Comparison of ENCODE assay signal across 25 cellular contexts in the genomic region with DNA sequence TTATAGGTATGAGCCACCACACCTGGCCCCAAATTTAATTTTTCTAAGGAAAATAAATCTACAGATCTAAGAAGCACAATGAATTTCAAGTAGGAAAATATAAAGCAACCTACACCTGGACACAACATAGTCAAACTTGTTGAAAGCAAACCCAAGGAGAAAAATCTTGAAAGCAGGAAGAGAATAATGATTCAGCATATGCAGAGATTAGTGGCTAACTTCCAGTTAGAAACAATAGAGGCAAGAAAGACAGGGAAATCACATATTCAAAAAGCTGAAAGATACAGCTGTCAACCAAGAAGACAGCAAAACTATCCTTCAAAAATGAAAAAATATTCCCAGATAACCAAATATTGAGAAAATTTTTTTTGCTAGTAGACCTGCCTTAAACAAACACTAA. TPM values are rescaled to one million over a fixed set of nuclear protein-coding genes. Genes with fewer than 3 reads are reported as not detected.
DNase-seq lines count a peak whose midpoint lies in the region; ATAC-seq, FAIRE-seq and TF ChIP-seq lines count a peak whose summit lies in the region.
"Had no signal": no experiment of that assay in that cellular context is flagged by ENCODE, and none has a peak within 500 bp of the region (broad histone marks: within the 10 kb centered on the region; RNA-seq: fewer than 3 reads in every experiment).

No MANE protein-coding gene starts in this region.

- no peak for DNase-seq in GM12892 (ENCODE audit: insufficient read length)
- no peak for DNase-seq in GM23338 (ENCODE audit: low spot score)
- no peak for DNase-seq in WTC11 (ENCODE audit: low spot score)
- no peak for DNase-seq in neural progenitor cell (ENCODE audit: low spot score)
- DNase-seq in urothelium cell line (ENCODE audit: low spot score), result no peak
- no peak for DNase-seq in psoas muscle
- DNase-seq in natural killer cell treated with Interleukin-12 subunit alpha and Interleukin-12 subunit beta and Interleukin-15 and Interleukin-18, amount 100 ng/mL, for 72 hours (ENCODE audit: low spot score), result no peak
- DNase-seq: AML-193; CD4-positive, alpha-beta T cell; COR-L47; DMS79; EL; GDM1; Kasumi-1; MV-4-11; NCI-H1105; NCI-H1436 treated with DMSO at 0.1 percent for 48 hours; NCI-H187 treated with DMSO at 0.1 percent for 48 hours; NCI-H524; NCI-H774; SK-N-SH had no signal

- H3K4me1 Mint-ChIP-seq in GM23338 (peaks cover 10% of the 10 kb centered on the region; the same call in 2 of the 3 replicates), WTC11 (peaks cover 9% of the 10 kb centered on the region), neural progenitor cell (no peaks in the 10 kb centered on the region)
- peaks cover 5 to 9% of the 10 kb centered on the region in 2 donors for H3K4me1 Mint-ChIP-seq in natural killer cell treated with Interleukin-12 subunit alpha and Interleukin-12 subunit beta and Interleukin-15 and Interleukin-18, amount 100 ng/mL, for 72 hours (ENCODE audit: low read depth in 2 of 2)

- H4K20me1 ChIP-seq in GM23338 (replicated peaks; ENCODE audit: insufficient read depth) (no peaks in the 10 kb centered on the region), neural progenitor cell (ENCODE audit: low read depth) (peaks cover 4% of the 10 kb centered on the region)

- H3K4me2 ChIP-seq in GM23338 (no peak overlapping the region), neural progenitor cell (no peak overlapping the region)
- H3K4me2 ChIP-seq: A549; BLaER1 treated with 17β-estradiol and CSF1 and Interleukin-3, amounts not matched to agents 10 nM and 100 nM; SK-N-SH had no signal

- H3K27ac ChIP-seq in GM23338 (ENCODE audit: low read depth) (no peak overlapping the region; the same call in 1 of the 2 replicates), neural progenitor cell (peak overlapping the region; percentile 56), psoas muscle (no peak overlapping the region)
- H3K27ac ChIP-seq: A549; BLaER1 treated with 17β-estradiol and CSF1 and Interleukin-3, amounts not matched to agents 10 nM and 100 nM had no signal

- H3K36me3 ChIP-seq in GM23338 (ENCODE audit: insufficient read depth) (no peaks in the 10 kb centered on the region), neural progenitor cell (peaks cover 4% of the 10 kb centered on the region), psoas muscle (ENCODE audit: insufficient read depth in 1 of 2, low read depth in 1 of 2) (peaks cover 0 to 22% of the 10 kb centered on the region in 2 donors)

- H2AFZ ChIP-seq in GM23338 (no peak overlapping the region), neural progenitor cell (replicated peaks) (no peak overlapping the region)

- no peaks in the 10 kb centered on the region for H3K36me3 Mint-ChIP-seq in GM23338 (ENCODE audit: low read depth)
- peaks cover 3% of the 10 kb centered on the region; the same call in 1 of the 2 replicates for H3K36me3 Mint-ChIP-seq in WTC11
- peaks cover 40% of the 10 kb centered on the region for H3K36me3 Mint-ChIP-seq in neural progenitor cell
- H3K36me3 Mint-ChIP-seq in natural killer cell treated with Interleukin-12 subunit alpha and Interleukin-12 subunit beta and Interleukin-15 and Interleukin-18, amount 100 ng/mL, for 72 hours, result peaks cover 14% of the 10 kb centered on the region

- CTCF ChIA-PET in WTC11 (lab: Charles Lee), result no interaction called here

- H3K4me1 ChIP-seq in GM23338 (ENCODE audit: insufficient read depth) (no peaks in the 10 kb centered on the region), neural progenitor cell (peaks cover 5% of the 10 kb centered on the region), psoas muscle (peaks cover 8% of the 10 kb centered on the region)
- H3K4me1 ChIP-seq: A549 had no signal

- TF ChIP-seq CTCF in GM23338 (conservative IDR thresholded peaks at IDR 0.05; ENCODE audit: low read depth in 2 of 2) (no peak), WTC11 (IDR thresholded peaks at IDR 0.05) (no peak), neural progenitor cell (IDR thresholded peaks at IDR 0.05) (no peak), psoas muscle (IDR thresholded peaks at IDR 0.05) (no peak)

- H3K79me2 ChIP-seq in GM23338 (replicated peaks; ENCODE audit: insufficient read depth) (peaks cover 2% of the 10 kb centered on the region; the same call in 1 of the 2 replicates), neural progenitor cell (ENCODE audit: low read depth) (peaks cover 40% of the 10 kb centered on the region)

- H3K27me3 Mint-ChIP-seq in GM23338 (ENCODE audit: insufficient read depth, low read depth, poor library complexity) (no peaks in the 10 kb centered on the region), WTC11 (ENCODE audit: low read depth) (no peaks in the 10 kb centered on the region), neural progenitor cell (ENCODE audit: insufficient read depth, low read depth) (no peaks in the 10 kb centered on the region)
- H3K27me3 Mint-ChIP-seq in natural killer cell treated with Interleukin-12 subunit alpha and Interleukin-12 subunit beta and Interleukin-15 and Interleukin-18, amount 100 ng/mL, for 72 hours, result no peaks in the 10 kb centered on the region
- H3K27me3 Mint-ChIP-seq: CD4-positive, alpha-beta T cell had no signal

- H3K27ac Mint-ChIP-seq in GM23338 (peak overlapping the region; percentile 66), WTC11 (peak overlapping the region; percentile 39), neural progenitor cell (no peak overlapping the region)
- H3K27ac Mint-ChIP-seq in natural killer cell treated with Interleukin-12 subunit alpha and Interleukin-12 subunit beta and Interleukin-15 and Interleukin-18, amount 100 ng/mL, for 72 hours, result peak overlapping the region in 1 of 2 donors; percentile 33
- H3K27ac Mint-ChIP-seq: CD4-positive, alpha-beta T cell had no signal

- no peak for TF ChIP-seq POLR2A in GM12892 (IDR thresholded peaks at IDR 0.05; ENCODE audit: low read depth, low read length)

- FAIRE-seq in GM12892 (lab: Jason Lieb, UNC) (peak; percentile 56), urothelium cell line (lab: Jason Lieb, UNC) (no peak)
- FAIRE-seq: A549, GM12878, K562 had no signal

- H3K9me2 ChIP-seq in GM23338 (ENCODE audit: insufficient read depth), result no peaks in the 10 kb centered on the region
- H3K9me2 ChIP-seq: SK-N-SH had no signal

- ATAC-seq in GM23338, result no peak
- ATAC-seq in WTC11, result no peak
- no peak for ATAC-seq in psoas muscle
- ATAC-seq in natural killer cell treated with Interleukin-12 subunit alpha and Interleukin-12 subunit beta and Interleukin-15 and Interleukin-18, amount 100 ng/mL, for 72 hours, result no peak
- ATAC-seq: A549, GM12878, K562 had no signal

- H3K27me3 ChIP-seq in GM23338 (ENCODE audit: insufficient read depth) (no peaks in the 10 kb centered on the region), neural progenitor cell (no peaks in the 10 kb centered on the region), psoas muscle (ENCODE audit: insufficient read depth in 3 of 3, low read length in 2 of 3) (no peaks in the 10 kb centered on the region)
- H3K27me3 ChIP-seq: BLaER1 treated with 17β-estradiol and CSF1 and Interleukin-3, amounts not matched to agents 10 nM and 100 nM had no signal

- H3K9me3 ChIP-seq in neural progenitor cell (ENCODE audit: low read depth), result no peaks in the 10 kb centered on the region
- peaks cover 4% of the 10 kb centered on the region for H3K9me3 ChIP-seq in psoas muscle
- H3K9me3 ChIP-seq: A549 had no signal

- H3K9me3 Mint-ChIP-seq in GM23338 (no peaks in the 10 kb centered on the region), WTC11 (no peaks in the 10 kb centered on the region), neural progenitor cell (peaks cover 7% of the 10 kb centered on the region)
- peaks cover 4% of the 10 kb centered on the region for H3K9me3 Mint-ChIP-seq in natural killer cell treated with Interleukin-12 subunit alpha and Interleukin-12 subunit beta and Interleukin-15 and Interleukin-18, amount 100 ng/mL, for 72 hours

- H3K4me3 ChIP-seq in GM23338, result no peak overlapping the region
- no peak overlapping the region for H3K4me3 ChIP-seq in neural progenitor cell
- no peak overlapping the region for H3K4me3 ChIP-seq in psoas muscle
- H3K4me3 ChIP-seq: A549; BLaER1 treated with 17β-estradiol and CSF1 and Interleukin-3, amounts not matched to agents 10 nM and 100 nM; GM12878; K562 had no signal

- H3K4me3 Mint-ChIP-seq in GM23338, result no peak overlapping the region
- H3K4me3 Mint-ChIP-seq in WTC11, result no peak overlapping the region; the same call in 1 of the 2 replicates
- H3K4me3 Mint-ChIP-seq in neural progenitor cell, result no peak overlapping the region
- no peak overlapping the region for H3K4me3 Mint-ChIP-seq in natural killer cell treated with Interleukin-12 subunit alpha and Interleukin-12 subunit beta and Interleukin-15 and Interleukin-18, amount 100 ng/mL, for 72 hours
- H3K4me3 Mint-ChIP-seq: CD4-positive, alpha-beta T cell had no signal

- POLR2A ChIA-PET in WTC11 (lab: Charles Lee), result no interaction called here

- H3F3A ChIP-seq in GM23338 (replicated peaks; ENCODE audit: low read depth) (no peaks in the 10 kb centered on the region), neural progenitor cell (ENCODE audit: low read depth) (peaks cover 3% of the 10 kb centered on the region)

- intact Hi-C loops in psoas muscle (cut with DNase I), result no loop called here

- no peak overlapping the region for H3K9ac ChIP-seq in neural progenitor cell
- H3K9ac ChIP-seq: BLaER1 treated with 17β-estradiol and CSF1 and Interleukin-3, amounts not matched to agents 10 nM and 100 nM; SK-N-SH had no signal

TF ChIP-seq in GM23338, 12 proteins besides CTCF, POLR2A, EP300 and RAD21 (continues in another document):
- TF ChIP-seq NANOG (IDR thresholded peaks at IDR 0.05; ENCODE audit: borderline replicate concordance) (no peak), ZNF331 (CRISPR knock-in tag; IDR thresholded peaks at IDR 0.05; ENCODE audit: low read depth) (no peak)

TF ChIP-seq in WTC11, 78 proteins besides CTCF, POLR2A, EP300 and RAD21 (continues in another document):
- TF ChIP-seq, protein P1, sequence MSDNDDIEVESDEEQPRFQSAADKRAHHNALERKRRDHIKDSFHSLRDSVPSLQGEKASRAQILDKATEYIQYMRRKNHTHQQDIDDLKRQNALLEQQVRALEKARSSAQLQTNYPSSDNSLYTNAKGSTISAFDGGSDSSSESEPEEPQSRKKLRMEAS (CRISPR knock-in tag; IDR thresholded peaks at IDR 0.05), result no peak
- no peak for TF ChIP-seq FOXP1 (CRISPR knock-in tag; IDR thresholded peaks at IDR 0.05; ENCODE audit: borderline replicate concordance)
- TF ChIP-seq EMX1 (CRISPR knock-in tag; IDR thresholded peaks at IDR 0.05), result no peak
- TF ChIP-seq ETV6 (CRISPR knock-in tag; IDR thresholded peaks at IDR 0.05), result no peak

RNA-seq across cellular contexts. Expression of gene ZNF148, which starts 49.4 kb away (rescaled TPM):
- polyA plus RNA-seq in GM12892 (2012; ENCODE audit: missing spikeins), result 22.8 TPM
- 12.3 and 13.9 TPM in 2 replicates for total RNA-seq in GM23338 (2014; rRNA removed; shearing (Covaris generic))
- 14.4 and 16.9 TPM in 2 replicates for polyA plus RNA-seq in GM23338 (2016; fragmentation: Nextera tagmentation; extraction: Ambion mirVana)
- total RNA-seq in WTC11 (2021), result 19.4 to 20.0 TPM (median 19.7 TPM) in 3 replicates
- 24.2 and 37.1 TPM in 2 replicates for total RNA-seq in neural progenitor cell (ENCODE audit: low replicate concordance)
- total RNA-seq in psoas muscle, result 10 to 100 TPM; 22.7 to 29.8 (median 27.8) TPM
- 10 to 100 TPM in 1 of 3 donors, 1 to 10 TPM in 2; 3.5 to 13.8 (median 3.7) TPM for polyA plus RNA-seq in psoas muscle
- 10 to 100 TPM; 40.9 to 51.8 TPM for total RNA-seq in natural killer cell treated with Interleukin-12 subunit alpha and Interleukin-12 subunit beta and Interleukin-15 and Interleukin-18, amount 100 ng/mL, for 72 hours
